Comparison of ENCODE assay signal across 10 cellular contexts in the genomic region with DNA sequence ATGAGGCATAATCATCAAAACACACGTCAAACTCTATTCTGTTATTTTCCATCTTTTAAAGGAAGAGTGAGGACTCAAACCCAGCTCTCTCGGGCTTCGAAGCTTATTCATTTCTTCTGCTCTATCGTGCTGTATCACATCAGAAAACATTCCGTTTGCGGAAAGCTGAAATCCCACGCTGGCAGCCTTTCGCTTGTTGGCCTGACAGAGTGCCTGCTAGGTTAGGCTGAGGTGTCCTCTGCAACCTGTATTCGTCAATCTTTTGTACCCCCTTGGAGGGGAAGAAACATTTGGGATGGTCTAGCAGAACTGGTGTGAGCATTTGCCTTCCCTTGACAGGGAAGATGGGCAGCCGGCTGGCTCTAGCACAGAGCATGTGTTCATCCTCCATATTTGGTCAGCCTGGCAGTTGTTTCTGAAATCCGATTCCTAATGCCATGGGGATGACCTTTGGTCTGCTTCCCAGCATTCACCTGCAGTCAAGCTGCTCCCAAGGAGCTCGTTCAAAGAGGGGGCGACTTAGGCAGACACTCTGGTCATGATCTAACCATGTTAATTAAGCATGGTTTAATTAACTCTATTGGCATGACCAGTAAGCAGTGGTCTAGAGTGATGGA. TPM values are rescaled to one million over a fixed set of nuclear protein-coding genes. Genes with fewer than 3 reads are reported as not detected.
A peak's percentile ranks its signal among the peaks of the same experiment; 100 is the strongest.
DNase-seq lines count a peak whose midpoint lies in the region; ATAC-seq and TF ChIP-seq lines count a peak whose summit lies in the region.
"Had no signal": no experiment of that assay in that cellular context is flagged by ENCODE, and none has a peak within 500 bp of the region (broad histone marks: within the 10 kb centered on the region; RNA-seq: fewer than 3 reads in every experiment).

No MANE protein-coding gene starts in this region.

- no peaks in the 10 kb centered on the region for H4K20me1 ChIP-seq in hepatocyte (ENCODE audit: insufficient read depth, poor library complexity, severe bottlenecking)

- 0 out of 2 replicates have a peak overlapping the region, but pooled peaks have one; percentile 9 for H3K27ac Mint-ChIP-seq in HFFc6
- no peak overlapping the region for H3K27ac Mint-ChIP-seq in T-helper 2 cell treated with Interferon-gamma antibody and Interleukin-4, amounts not matched to agents 5 μg/mL and 100 μg/mL, for 36 hours

- H3K36me3 ChIP-seq in hepatocyte (replicated peaks; ENCODE audit: insufficient read depth, low read depth) = no peaks in the 10 kb centered on the region
- H3K36me3 ChIP-seq in skeletal muscle satellite cell (ENCODE audit: insufficient read depth, low read length) = no peaks in the 10 kb centered on the region
- H3K36me3 ChIP-seq: HAP-1 had no signal

- 61% methylated on average over 13 of the region's 13 CpGs for WGBS in hepatocyte (ENCODE audit: low lambda C conversion rate, missing lambda C conversion rate)

- peaks cover 16% of the 10 kb centered on the region for H3K4me1 ChIP-seq in hepatocyte (ENCODE audit: insufficient read depth)
- H3K4me1 ChIP-seq in skeletal muscle satellite cell (ENCODE audit: control insufficient read depth, insufficient read depth, low read length) = peaks cover 4% of the 10 kb centered on the region

- peak overlapping the region; percentile 55 for H3K4me3 Mint-ChIP-seq in HFFc6
- H3K4me3 Mint-ChIP-seq in T-helper 2 cell treated with Interferon-gamma antibody and Interleukin-4, amounts not matched to agents 5 μg/mL and 100 μg/mL, for 36 hours = no peak overlapping the region

- DNase-seq in HFFc6 (no peak), SHP77 treated with DMSO at 0.1 percent for 48 hours (lab: John Stamatoyannopoulos, UW) (peak; percentile 46), hepatocyte (ENCODE audit: low spot score) (peak; percentile 58), NK-92 (lab: John Stamatoyannopoulos, UW; ENCODE audit: unreplicated experiment) (no peak), substantia nigra (lab: John Stamatoyannopoulos, UW) (no peak)
- no peak for DNase-seq in T-helper 2 cell treated with Interferon-gamma antibody and Interleukin-4, amounts not matched to agents 5 μg/mL and 100 μg/mL, for 36 hours (ENCODE audit: low spot score)
- DNase-seq: central memory CD4-positive, alpha-beta T cell had no signal

- H3K9me3 ChIP-seq in hepatocyte (ENCODE audit: low read depth) = no peaks in the 10 kb centered on the region
- no peaks in the 10 kb centered on the region for H3K9me3 ChIP-seq in skeletal muscle satellite cell (replicated peaks; ENCODE audit: low read length)
- H3K9me3 ChIP-seq: HAP-1 had no signal

- no peak for ATAC-seq in HG03439 (IDR thresholded peaks at IDR 0.05; ENCODE audit: unreplicated experiment)

- no peak overlapping the region for H3K4me3 ChIP-seq in hepatocyte
- no peak overlapping the region for H3K4me3 ChIP-seq in skeletal muscle satellite cell (ENCODE audit: low read length)
- H3K4me3 ChIP-seq: HAP-1 had no signal

- peaks cover 13% of the 10 kb centered on the region for H3K4me1 Mint-ChIP-seq in HFFc6 (ENCODE audit: low read depth)
- no peaks in the 10 kb centered on the region for H3K4me1 Mint-ChIP-seq in T-helper 2 cell treated with Interferon-gamma antibody and Interleukin-4, amounts not matched to agents 5 μg/mL and 100 μg/mL, for 36 hours (ENCODE audit: low read depth)

- H3K4me2 ChIP-seq in hepatocyte (peak overlapping the region; percentile 47), skeletal muscle satellite cell (ENCODE audit: low read length) (peak overlapping the region; percentile 48)

- H3K79me2 ChIP-seq in hepatocyte = no peaks in the 10 kb centered on the region

- H3K9me2 ChIP-seq in hepatocyte (replicated peaks; ENCODE audit: insufficient read depth) = no peaks in the 10 kb centered on the region

- H3K27ac ChIP-seq in hepatocyte = peak overlapping the region; percentile 83
- H3K27ac ChIP-seq in substantia nigra (ENCODE audit: low read depth, low read length, poor library complexity, severe bottlenecking) = no peak overlapping the region

- H3K9me3 Mint-ChIP-seq in HFFc6 = no peaks in the 10 kb centered on the region
- H3K9me3 Mint-ChIP-seq in T-helper 2 cell treated with Interferon-gamma antibody and Interleukin-4, amounts not matched to agents 5 μg/mL and 100 μg/mL, for 36 hours = no peaks in the 10 kb centered on the region

- H3K27me3 ChIP-seq in hepatocyte (no peaks in the 10 kb centered on the region), skeletal muscle satellite cell (ENCODE audit: control insufficient read depth, insufficient read depth, low read length) (peaks cover 5% of the 10 kb centered on the region)

- no peak overlapping the region for H3K9ac ChIP-seq in skeletal muscle satellite cell (ENCODE audit: low read depth, low read length)

- no peaks in the 10 kb centered on the region for H3K36me3 Mint-ChIP-seq in HFFc6 (ENCODE audit: low read depth)
- no peaks in the 10 kb centered on the region for H3K36me3 Mint-ChIP-seq in T-helper 2 cell treated with Interferon-gamma antibody and Interleukin-4, amounts not matched to agents 5 μg/mL and 100 μg/mL, for 36 hours (ENCODE audit: low read depth)

- TF ChIP-seq CTCF in HFFc6 (IDR thresholded peaks at IDR 0.05) (no peak), hepatocyte (IDR thresholded peaks at IDR 0.05; ENCODE audit: poor library complexity) (no peak)

- H3K27me3 Mint-ChIP-seq in HFFc6 (ENCODE audit: insufficient read depth) = peaks cover 48% of the 10 kb centered on the region
- no peaks in the 10 kb centered on the region for H3K27me3 Mint-ChIP-seq in T-helper 2 cell treated with Interferon-gamma antibody and Interleukin-4, amounts not matched to agents 5 μg/mL and 100 μg/mL, for 36 hours (ENCODE audit: low read depth)

- no peak overlapping the region for H2AFZ ChIP-seq in hepatocyte

RNA-seq across cellular contexts. Expression of a gene that starts 55.2 kb away (rescaled TPM):
- 10 to 100 TPM; 15.9 to 19.5 (median 17.5) TPM for total RNA-seq in HFFc6 (2021; fragmentation: NEBNext Ultra II Directional; extraction: Animal tissue kit (Norgen Biotek cat#: 25700))
- 20.0 and 24.1 TPM in 2 replicates for total RNA-seq in hepatocyte
- polyA plus RNA-seq in hepatocyte = 34.6 and 35.7 TPM in 2 replicates
- total RNA-seq in skeletal muscle satellite cell (2012; rRNA removed) = 5.3 and 6.3 TPM in 2 replicates

Comparison
In these comparisons a context has a peak if more than half of its experiments do, and no peak if none do; other contexts are left out.
1. DNase-seq: peak in SHP77 treated with DMSO at 0.1 percent for 48 hours (single experiment) and hepatocyte (single experiment); none in HFFc6 (single experiment), NK-92 (single experiment), T-helper 2 cell treated with Interferon-gamma antibody and Interleukin-4, amounts not matched to agents 5 μg/mL and 100 μg/mL, for 36 hours (single experiment) and substantia nigra (0 of 49).